ENCODE assay signal across 1 cellular context in genomic region chr22:35328472-35328885, GRCh38.
TF ChIP-seq lines count a peak whose summit lies in the region.

No MANE protein-coding gene starts in this region.

TF ChIP-seq in HepG2, 621 proteins besides CTCF, POLR2A, EP300 and RAD21 (continued from another document and continues in another):
- TF ChIP-seq ZNF609 (CRISPR knock-in tag; IDR thresholded peaks at IDR 0.05; ENCODE audit: borderline replicate concordance) (peak; percentile 92), ZNF547 (CRISPR knock-in tag; IDR thresholded peaks at IDR 0.05) (0 out of 2 replicates have a peak, but pooled peaks have one; percentile 20), CERS6 (CRISPR knock-in tag; IDR thresholded peaks at IDR 0.05) (no peak), FOXA3 (CRISPR knock-in tag; IDR thresholded peaks at IDR 0.05) (peak; percentile 99), ZFP36 (IDR thresholded peaks at IDR 0.05; ENCODE audit: borderline replicate concordance, low read depth, low read length, partially characterized antibody) (peak; percentile 82), ZNF646 (CRISPR knock-in tag; IDR thresholded peaks at IDR 0.05) (no peak; the same call in 1 of the 2 replicates), ZNF101 (CRISPR knock-in tag; IDR thresholded peaks at IDR 0.05; ENCODE audit: borderline replicate concordance, low read depth) (0 out of 2 replicates have a peak, but pooled peaks have one; percentile 84), ZNF512 (CRISPR knock-in tag; IDR thresholded peaks at IDR 0.05) (0 out of 2 replicates have a peak, but pooled peaks have one; percentile 31), ZMYM3 (CRISPR knock-in tag; IDR thresholded peaks at IDR 0.05) (peak; percentile 92), ZNF230 (CRISPR knock-in tag; IDR thresholded peaks at IDR 0.05) (peak; percentile 74; the same call in 1 of the 2 replicates), ZNF720 (CRISPR knock-in tag; IDR thresholded peaks at IDR 0.05) (no peak), ZNF430 (CRISPR knock-in tag; IDR thresholded peaks at IDR 0.05) (peak; percentile 90; the same call in 1 of the 2 replicates), ERF (CRISPR knock-in tag; IDR thresholded peaks at IDR 0.05) (peak; percentile 96), TCF12 (IDR thresholded peaks at IDR 0.05) (no peak), TCF12 (CRISPR knock-in tag; IDR thresholded peaks at IDR 0.05) (peak; percentile 88; the same call in 1 of the 2 replicates), LCORL (IDR thresholded peaks at IDR 0.05) (no peak), LCORL (CRISPR knock-in tag; IDR thresholded peaks at IDR 0.05) (peak; percentile 99), SMAD9 (CRISPR knock-in tag; IDR thresholded peaks at IDR 0.05) (no peak), SRSF9 (IDR thresholded peaks at IDR 0.05; ENCODE audit: borderline replicate concordance, insufficient read depth, low read depth, low read length, poor library complexity, severe bottlenecking) (no peak), ZZZ3 (CRISPR knock-in tag; IDR thresholded peaks at IDR 0.05; ENCODE audit: borderline replicate concordance) (peak; percentile 52; the same call in 1 of the 2 replicates), HIVEP1 (CRISPR knock-in tag; IDR thresholded peaks at IDR 0.05) (peak; percentile 97), SNAPC5 (CRISPR knock-in tag; IDR thresholded peaks at IDR 0.05; ENCODE audit: borderline replicate concordance) (no peak; the same call in 1 of the 2 replicates), GMEB2 (CRISPR knock-in tag; IDR thresholded peaks at IDR 0.05; ENCODE audit: low read depth) (peak; percentile 54; the same call in 1 of the 2 replicates), ZNF510 (CRISPR knock-in tag; IDR thresholded peaks at IDR 0.05; ENCODE audit: low read depth) (no peak), ZNF883 (CRISPR knock-in tag; IDR thresholded peaks at IDR 0.05; ENCODE audit: not compliant biosample characterization) (peak; percentile 16), ZNF7 (CRISPR knock-in tag; IDR thresholded peaks at IDR 0.05) (no peak), ZNF121 (CRISPR knock-in tag; IDR thresholded peaks at IDR 0.05) (peak; percentile 70), SPEN (CRISPR knock-in tag; IDR thresholded peaks at IDR 0.05; ENCODE audit: low read depth) (peak; percentile 83), ZBED4 (CRISPR knock-in tag; IDR thresholded peaks at IDR 0.05; ENCODE audit: borderline replicate concordance) (peak; percentile 74), GTF3A (CRISPR knock-in tag; conservative IDR thresholded peaks at IDR 0.05) (0 out of 2 replicates have a peak, but pooled peaks have one; percentile 79), ZGPAT (CRISPR knock-in tag; IDR thresholded peaks at IDR 0.05) (peak; percentile 97)
